In the genomic region with DNA sequence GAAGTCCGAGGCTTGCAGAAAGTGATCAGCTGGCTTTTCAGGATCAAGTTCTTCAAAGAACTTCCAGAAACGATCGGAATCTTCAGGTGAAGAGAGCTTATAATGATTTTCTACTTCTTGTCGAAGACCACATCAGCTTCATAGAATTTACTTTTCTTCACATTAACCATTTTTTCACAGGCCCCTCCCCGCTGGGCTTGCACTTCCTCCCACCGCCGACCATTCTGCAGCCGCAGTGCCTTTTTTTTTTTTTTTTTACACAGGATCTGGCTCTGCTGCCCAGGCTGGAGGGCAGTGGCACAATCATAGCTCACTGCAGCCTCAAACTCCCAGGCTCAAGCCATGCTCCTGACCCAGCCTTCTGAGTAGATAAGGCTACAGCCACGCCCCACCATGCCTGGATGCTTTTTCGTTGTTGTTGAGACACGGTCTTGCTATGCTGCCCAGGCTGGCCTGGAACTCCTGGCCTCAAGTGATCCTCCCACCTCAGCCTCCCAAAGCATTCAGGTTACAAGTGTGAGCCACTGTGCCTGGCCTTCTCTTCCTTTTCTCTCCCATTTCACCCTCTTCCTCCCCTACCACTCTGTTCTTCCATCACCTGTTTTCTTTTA, we compare ENCODE assay signal across 18 cellular contexts. TPM values are rescaled to one million over a fixed set of nuclear protein-coding genes. Genes with fewer than 3 reads are reported as not detected.
DNase-seq lines count a peak whose midpoint lies in the region; ATAC-seq and TF ChIP-seq lines count a peak whose summit lies in the region.
"Had no signal": no experiment of that assay in that cellular context is flagged by ENCODE, and none has a peak within 500 bp of the region (broad histone marks: within the 10 kb centered on the region; RNA-seq: fewer than 3 reads in every experiment).

No MANE protein-coding gene starts in this region.

- no peaks in the 10 kb centered on the region for H3K36me3 Mint-ChIP-seq in activated naive CD4-positive, alpha-beta T cell treated with anti-CD3 and anti-CD28 coated beads, Interleukin-2, amount 50 U/mL, for 24 hours
- no peaks in the 10 kb centered on the region for H3K36me3 Mint-ChIP-seq in activated naive CD4-positive, alpha-beta T cell treated with anti-CD3 and anti-CD28 coated beads for 36 hours (ENCODE audit: low read depth)
- H3K36me3 Mint-ChIP-seq in T-helper 17 cell (ENCODE audit: low read depth) (no peaks in the 10 kb centered on the region), endothelial cell (ENCODE audit: low read depth, unreplicated experiment) (no peaks in the 10 kb centered on the region), neural progenitor cell (no peaks in the 10 kb centered on the region)

- H3K79me2 ChIP-seq in neural progenitor cell (ENCODE audit: low read depth) = no peaks in the 10 kb centered on the region

- H3K4me2 ChIP-seq in neural progenitor cell = no peak overlapping the region

- ATAC-seq in T-helper 17 cell (no peak), HG02623 (IDR thresholded peaks at IDR 0.05; ENCODE audit: unreplicated experiment) (no peak)

- H3K9ac ChIP-seq in neural progenitor cell = no peak overlapping the region
- H3K9ac ChIP-seq: GM23248 had no signal

- no peak overlapping the region for H2AFZ ChIP-seq in neural progenitor cell (replicated peaks)
- H2AFZ ChIP-seq: GM23248 had no signal

- H3K27ac Mint-ChIP-seq in activated naive CD4-positive, alpha-beta T cell treated with anti-CD3 and anti-CD28 coated beads, Interleukin-2, amount 50 U/mL, for 24 hours = no peak overlapping the region
- H3K27ac Mint-ChIP-seq in activated naive CD4-positive, alpha-beta T cell treated with anti-CD3 and anti-CD28 coated beads for 36 hours = no peak overlapping the region
- H3K27ac Mint-ChIP-seq in T-helper 17 cell (peak overlapping the region; percentile 61), endothelial cell (ENCODE audit: unreplicated experiment) (peak overlapping the region; percentile 64), neural progenitor cell (peak overlapping the region; percentile 66)

- H3K9me3 ChIP-seq in T-helper 17 cell (ENCODE audit: control insufficient read depth, low read length, poor library complexity, severe bottlenecking) = no peaks in the 10 kb centered on the region
- H3K9me3 ChIP-seq in neural progenitor cell (ENCODE audit: low read depth) = no peaks in the 10 kb centered on the region
- H3K9me3 ChIP-seq: BE2C had no signal

- H4K20me1 ChIP-seq in neural progenitor cell (ENCODE audit: low read depth) = no peaks in the 10 kb centered on the region

- no peaks in the 10 kb centered on the region for H3K27me3 ChIP-seq in neural progenitor cell
- H3K27me3 ChIP-seq: BE2C had no signal

- H3K9me3 Mint-ChIP-seq in activated naive CD4-positive, alpha-beta T cell treated with anti-CD3 and anti-CD28 coated beads, Interleukin-2, amount 50 U/mL, for 24 hours = no peaks in the 10 kb centered on the region
- H3K9me3 Mint-ChIP-seq in activated naive CD4-positive, alpha-beta T cell treated with anti-CD3 and anti-CD28 coated beads for 36 hours = no peaks in the 10 kb centered on the region
- H3K9me3 Mint-ChIP-seq in endothelial cell (ENCODE audit: unreplicated experiment) (no peaks in the 10 kb centered on the region), neural progenitor cell (peaks cover 10% of the 10 kb centered on the region)

- TF ChIP-seq CTCF in endothelial cell (IDR thresholded peaks at IDR 0.05; ENCODE audit: unreplicated experiment) (no peak), neural progenitor cell (IDR thresholded peaks at IDR 0.05) (no peak)

- no peak overlapping the region for H3K27ac ChIP-seq in neural progenitor cell
- H3K27ac ChIP-seq: GM23248, HL-60 had no signal

- H3K36me3 ChIP-seq in neural progenitor cell = no peaks in the 10 kb centered on the region
- H3K36me3 ChIP-seq: BE2C had no signal

- H3K4me1 Mint-ChIP-seq in activated naive CD4-positive, alpha-beta T cell treated with anti-CD3 and anti-CD28 coated beads, Interleukin-2, amount 50 U/mL, for 24 hours = peaks cover 35% of the 10 kb centered on the region
- peaks cover 33% of the 10 kb centered on the region for H3K4me1 Mint-ChIP-seq in activated naive CD4-positive, alpha-beta T cell treated with anti-CD3 and anti-CD28 coated beads for 36 hours (ENCODE audit: low read depth)
- H3K4me1 Mint-ChIP-seq in T-helper 17 cell (peaks cover 12% of the 10 kb centered on the region), endothelial cell (ENCODE audit: unreplicated experiment) (peaks cover 5% of the 10 kb centered on the region), neural progenitor cell (peaks cover 57% of the 10 kb centered on the region)

- peaks cover 1% of the 10 kb centered on the region for H3K27me3 Mint-ChIP-seq in activated naive CD4-positive, alpha-beta T cell treated with anti-CD3 and anti-CD28 coated beads, Interleukin-2, amount 50 U/mL, for 24 hours
- peaks cover 10% of the 10 kb centered on the region for H3K27me3 Mint-ChIP-seq in activated naive CD4-positive, alpha-beta T cell treated with anti-CD3 and anti-CD28 coated beads for 36 hours (ENCODE audit: low read depth)
- H3K27me3 Mint-ChIP-seq in T-helper 17 cell (peaks cover 20% of the 10 kb centered on the region), endothelial cell (ENCODE audit: unreplicated experiment) (peaks cover 5% of the 10 kb centered on the region), neural progenitor cell (ENCODE audit: insufficient read depth, low read depth) (peaks cover 8% of the 10 kb centered on the region)

- H3F3A ChIP-seq in neural progenitor cell (ENCODE audit: low read depth) = peaks cover 68% of the 10 kb centered on the region

- peaks cover 36% of the 10 kb centered on the region for H3K4me1 ChIP-seq in neural progenitor cell

- H3K4me3 Mint-ChIP-seq in activated naive CD4-positive, alpha-beta T cell treated with anti-CD3 and anti-CD28 coated beads, Interleukin-2, amount 50 U/mL, for 24 hours = peak overlapping the region; percentile 23
- H3K4me3 Mint-ChIP-seq in activated naive CD4-positive, alpha-beta T cell treated with anti-CD3 and anti-CD28 coated beads for 36 hours = no peak overlapping the region
- H3K4me3 Mint-ChIP-seq in T-helper 17 cell (no peak overlapping the region), endothelial cell (ENCODE audit: unreplicated experiment) (no peak overlapping the region), neural progenitor cell (no peak overlapping the region)

- no peak for DNase-seq in activated naive CD4-positive, alpha-beta T cell treated with anti-CD3 and anti-CD28 coated beads for 36 hours
- DNase-seq in T-helper 17 cell = no peak
- no peak for DNase-seq in endothelial cell (ENCODE audit: low spot score)
- DNase-seq in neural progenitor cell (ENCODE audit: low spot score) = no peak
- DNase-seq in SIG-M5 (lab: John Stamatoyannopoulos, UW) = no peak
- DNase-seq in NCI-H2227 (lab: John Stamatoyannopoulos, UW; ENCODE audit: unreplicated experiment) = no peak
- DNase-seq: 8988T, BE2C, DMS79 treated with DMSO at 0.1 percent for 48 hours, GM23248, KBM-7, NCI-H146, NCI-H2227 treated with DMSO at 0.1 percent for 48 hours, NCI-H526, RPMI8226 had no signal

- intact Hi-C loops in activated naive CD4-positive, alpha-beta T cell treated with anti-CD3 and anti-CD28 coated beads for 36 hours (cut with micrococcal nuclease) = no loop called here

- CTCF ChIA-PET in activated naive CD4-positive, alpha-beta T cell treated with anti-CD3 and anti-CD28 coated beads for 36 hours (lab: Charles Lee) = no interaction called here

- no peak overlapping the region for H3K4me3 ChIP-seq in neural progenitor cell
- H3K4me3 ChIP-seq: GM23248 had no signal

RNA-seq across cellular contexts. Expression of a gene that starts 15.4 kb away (rescaled TPM):
- 10 to 100 TPM; 10.3 to 11.9 TPM for total RNA-seq in activated naive CD4-positive, alpha-beta T cell treated with anti-CD3 and anti-CD28 coated beads for 36 hours
- 10 to 100 TPM; 10.8 to 15.3 TPM for total RNA-seq in T-helper 17 cell
- 67.3 TPM for total RNA-seq in endothelial cell (ENCODE audit: unreplicated experiment)
- total RNA-seq in neural progenitor cell (ENCODE audit: low replicate concordance) = 183 and 185 TPM in 2 replicates

Comparison
In these comparisons a context has a peak if more than half of its experiments do, and no peak if none do; other contexts are left out.
1. H3K27ac Mint-ChIP-seq: peak in T-helper 17 cell (single experiment), endothelial cell (single experiment) and neural progenitor cell (single experiment); none in activated naive CD4-positive, alpha-beta T cell treated with anti-CD3 and anti-CD28 coated beads, Interleukin-2, amount 50 U/mL, for 24 hours (single experiment) and activated naive CD4-positive, alpha-beta T cell treated with anti-CD3 and anti-CD28 coated beads for 36 hours (single experiment).